ENCODE assay signal across 8 cellular contexts in genomic region chr4:184538023-184538599, GRCh38.
A peak's percentile ranks its signal among the peaks of the same experiment; 100 is the strongest.
DNase-seq lines count a peak whose midpoint lies in the region; ATAC-seq and TF ChIP-seq lines count a peak whose summit lies in the region.

No MANE protein-coding gene starts in this region.

- TF ChIP-seq CTCF in AG09309 (IDR thresholded peaks at IDR 0.05; ENCODE audit: control insufficient read depth, insufficient read depth, low read depth, low read length, missing control alignments) (peak; percentile 74), colonic mucosa (IDR thresholded peaks at IDR 0.05) (peak; percentile 60)

- intact Hi-C loops in colonic mucosa (cut with DNase I), result loop anchor here (5.0 kb wide), 2 partner anchors 151 to 251 kb away; no protein-coding TSS in a partner anchor

- peak; percentile 37 for ATAC-seq in GM18873 (IDR thresholded peaks at IDR 0.05; ENCODE audit: low FRiP score, unreplicated experiment)
- ATAC-seq in HG03175 (IDR thresholded peaks at IDR 0.05; ENCODE audit: unreplicated experiment), result peak; percentile 52
- peak; percentile 80 for ATAC-seq in left lobe of liver

- H3K4me1 ChIP-seq in colonic mucosa, result no peaks in the 10 kb centered on the region

- no peaks in the 10 kb centered on the region for H3K27me3 ChIP-seq in colonic mucosa

- H3K9me3 ChIP-seq in colonic mucosa, result no peaks in the 10 kb centered on the region

- DNase-seq in AG09309 (ENCODE audit: low read depth) (peak; percentile 70), NCI-H345 treated with DMSO at 0.1 percent for 48 hours (lab: John Stamatoyannopoulos, UW; ENCODE audit: unreplicated experiment) (peak; percentile 46), colonic mucosa (peak; percentile 89), left lobe of liver (ENCODE audit: low spot score) (peak; percentile 88)
- DNase-seq in activated CD4-positive, alpha-beta T cell treated with anti-CD3 and anti-CD28 coated beads for 24 hours (ENCODE audit: low read depth in 2 of 2), result peak; percentile 20 to 30
- peak; percentile 55 to 65 for DNase-seq in stimulated activated CD4-positive, alpha-beta T cell treated with anti-CD3 and anti-CD28 coated beads, Interleukin-2, amount 100 ng/mL, for 24 hours

- no peaks in the 10 kb centered on the region for H3K36me3 ChIP-seq in colonic mucosa

- H3K4me3 ChIP-seq in AG09309 (ENCODE audit: control insufficient read depth, low read depth, low read length) (peak overlapping the region; percentile 56), colonic mucosa (peak overlapping the region; percentile 62)

- H3K27ac ChIP-seq in colonic mucosa, result peak overlapping the region; percentile 96

- H3K9ac ChIP-seq in colonic mucosa (ENCODE audit: low read depth in 2 of 2, low read length in 2 of 2), result peak overlapping the region; percentile 52 to 97

Comparison
In these comparisons a context has a peak if more than half of its experiments do, and no peak if none do; other contexts are left out.
1. Peak in every context shown above with its lines: DNase-seq, ATAC-seq, H3K4me3 ChIP-seq and H3K27ac ChIP-seq.
2. DNase-seq: peak in every context shown above with its lines; median percentile 89 in colonic mucosa; 88 in left lobe of liver; 70 in AG09309; 60 in stimulated activated CD4-positive, alpha-beta T cell treated with anti-CD3 and anti-CD28 coated beads, Interleukin-2, amount 100 ng/mL, for 24 hours; 46 in NCI-H345 treated with DMSO at 0.1 percent for 48 hours; 25 in activated CD4-positive, alpha-beta T cell treated with anti-CD3 and anti-CD28 coated beads for 24 hours.